In the genomic region with DNA sequence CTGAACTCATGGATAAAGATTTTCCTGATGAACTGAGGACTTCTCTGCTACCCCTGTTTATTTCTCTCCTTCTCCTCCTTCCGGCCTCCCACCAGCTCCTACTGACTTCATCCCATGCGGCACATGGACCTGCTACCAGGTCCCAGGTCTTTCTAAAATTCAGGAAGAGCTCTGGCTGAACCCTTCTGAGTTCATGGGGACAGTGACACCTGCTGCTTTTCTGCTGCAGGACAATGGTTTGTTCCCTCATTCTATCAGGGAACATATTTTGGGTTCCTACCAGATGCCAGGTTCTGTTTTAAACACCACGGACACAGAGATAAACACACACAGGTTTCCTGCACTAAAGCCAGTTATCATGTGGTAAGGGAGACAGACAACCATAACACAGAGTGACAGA, we compare ENCODE assay signal across 10 cellular contexts.
DNase-seq lines count a peak whose midpoint lies in the region; ATAC-seq, FAIRE-seq and TF ChIP-seq lines count a peak whose summit lies in the region.
"Had no signal": no experiment of that assay in that cellular context is flagged by ENCODE, and none has a peak within 500 bp of the region (broad histone marks: within the 10 kb centered on the region; RNA-seq: fewer than 3 reads in every experiment).

No MANE protein-coding gene starts in this region.

- no peak overlapping the region for H3K56ac ChIP-seq in mesendoderm (ENCODE audit: low read length)

- no peak overlapping the region for H3K4ac ChIP-seq in mesendoderm (ENCODE audit: low read depth, low read length)

- no peaks in the 10 kb centered on the region for H3K9me3 Mint-ChIP-seq in activated CD4-positive, alpha-beta T cell treated with anti-CD3 and anti-CD28 coated beads for 36 hours (ENCODE audit: low read depth)

- H3K9ac ChIP-seq in mesendoderm (ENCODE audit: low read length), result no peak overlapping the region

- in situ Hi-C loops in G401 (cut with HindIII; ENCODE audit: low sequenced_read_pairs), result no loop called here

- peak; percentile 42 for DNase-seq in AG20443 (ENCODE audit: low spot score)
- DNase-seq in bronchial epithelial cell (ENCODE audit: low read depth), result no peak
- peak; percentile 75 for DNase-seq in mesendoderm
- DNase-seq in activated CD4-positive, alpha-beta T cell treated with anti-CD3 and anti-CD28 coated beads for 36 hours, result no peak
- no peak for DNase-seq in G401 (ENCODE audit: low spot score)
- DNase-seq: activated gamma-delta T cell treated with Interleukin-2 at 50 U/mL for 16 hours, MG63 had no signal

- H3K36me3 Mint-ChIP-seq in activated CD4-positive, alpha-beta T cell treated with anti-CD3 and anti-CD28 coated beads for 36 hours (ENCODE audit: low read depth), result peaks cover 2% of the 10 kb centered on the region

- H3K4me3 Mint-ChIP-seq in activated CD4-positive, alpha-beta T cell treated with anti-CD3 and anti-CD28 coated beads for 36 hours, result no peak overlapping the region

- H3K27me3 ChIP-seq in bronchial epithelial cell (ENCODE audit: control insufficient read depth, insufficient read depth, low read length) (peaks cover 5% of the 10 kb centered on the region), mesendoderm (ENCODE audit: insufficient read depth, low read length, poor library complexity) (no peaks in the 10 kb centered on the region)
- H3K27me3 ChIP-seq: MG63 had no signal

- CTCF ChIA-PET in activated CD4-positive, alpha-beta T cell treated with anti-CD3 and anti-CD28 coated beads for 36 hours (lab: Charles Lee), result interaction anchor here (0.6 to 1.4 kb wide), 3 partner anchors 10 to 422 kb away, joined by 3 to 4 read pairs (median 3); no protein-coding TSS in a partner anchor

- H3K79me1 ChIP-seq in mesendoderm (ENCODE audit: low read length), result no peaks in the 10 kb centered on the region

- WGBS in mesendoderm (ENCODE audit: extremely low coverage, insufficient coverage, low lambda C conversion rate), result no CpG with 5 or more reads among the region's 3 CpGs

- H2BK15ac ChIP-seq in mesendoderm (replicated peaks; ENCODE audit: low read depth), result no peak overlapping the region

- H3K4me1 ChIP-seq in mesendoderm (ENCODE audit: control insufficient read depth, low read depth, low read length), result no peaks in the 10 kb centered on the region

- peaks cover 22% of the 10 kb centered on the region for H3K4me1 Mint-ChIP-seq in activated CD4-positive, alpha-beta T cell treated with anti-CD3 and anti-CD28 coated beads for 36 hours

- no peak overlapping the region for H4K5ac ChIP-seq in mesendoderm (ENCODE audit: low read length)

- H2BK5ac ChIP-seq in mesendoderm (ENCODE audit: low read length), result no peak overlapping the region

- no peak overlapping the region for H4K8ac ChIP-seq in mesendoderm (ENCODE audit: low read depth, low read length)

- H2BK120ac ChIP-seq in mesendoderm (ENCODE audit: low read depth, low read length), result no peak overlapping the region

- no peak overlapping the region for H3K4me2 ChIP-seq in mesendoderm (ENCODE audit: low read length)

- POLR2A ChIA-PET in activated CD4-positive, alpha-beta T cell treated with anti-CD3 and anti-CD28 coated beads for 36 hours (lab: Charles Lee), result no interaction called here

- intact Hi-C loops in activated CD4-positive, alpha-beta T cell treated with anti-CD3 and anti-CD28 coated beads for 36 hours (cut with DNase I, micrococcal nuclease), result loop anchor here in 1 of 2 experiments (5.0 kb wide), 1 partner anchor 50 kb away; no protein-coding TSS in a partner anchor

- no peak overlapping the region for H2AK5ac ChIP-seq in mesendoderm (ENCODE audit: low read length)

- H3K18ac ChIP-seq in mesendoderm (ENCODE audit: low read length), result no peak overlapping the region

- no peak overlapping the region for H3K27ac ChIP-seq in mesendoderm (ENCODE audit: low read depth, low read length)

- H3K36me3 ChIP-seq in bronchial epithelial cell (ENCODE audit: control insufficient read depth, insufficient read depth, low read length), result no peaks in the 10 kb centered on the region
- no peaks in the 10 kb centered on the region for H3K36me3 ChIP-seq in mesendoderm (ENCODE audit: control insufficient read depth, insufficient read depth, low read length)
- H3K36me3 ChIP-seq: MG63 had no signal

- no peak overlapping the region for H3K27ac Mint-ChIP-seq in activated CD4-positive, alpha-beta T cell treated with anti-CD3 and anti-CD28 coated beads for 36 hours

- no peaks in the 10 kb centered on the region for H3K79me2 ChIP-seq in mesendoderm (ENCODE audit: control insufficient read depth, insufficient read depth, low read length)

- H3K4me3 ChIP-seq in bronchial epithelial cell (ENCODE audit: low read depth, low read length) (no peak overlapping the region), mesendoderm (ENCODE audit: low read length) (no peak overlapping the region)
- H3K4me3 ChIP-seq: MG63 had no signal

- ATAC-seq in HG03108 (IDR thresholded peaks at IDR 0.05; ENCODE audit: unreplicated experiment) (no peak), GM18858 (IDR thresholded peaks at IDR 0.05; ENCODE audit: unreplicated experiment) (no peak)
- ATAC-seq in activated CD4-positive, alpha-beta T cell treated with anti-CD3 and anti-CD28 coated beads for 36 hours, result no peak

- no peak overlapping the region for H3K23ac ChIP-seq in mesendoderm (ENCODE audit: low read length)

- H3K27me3 Mint-ChIP-seq in activated CD4-positive, alpha-beta T cell treated with anti-CD3 and anti-CD28 coated beads for 36 hours, result no peaks in the 10 kb centered on the region

- TF ChIP-seq CTCF in LNCAP (IDR thresholded peaks at IDR 0.05) (peak; percentile 61), bronchial epithelial cell (IDR thresholded peaks at IDR 0.05; ENCODE audit: insufficient read depth, low read length, severe bottlenecking) (peak; percentile 36)

- FAIRE-seq in bronchial epithelial cell (lab: Jason Lieb, UNC), result no peak

Comparison
In these comparisons a context has a peak if more than half of its experiments do, and no peak if none do; other contexts are left out.
1. DNase-seq: peak in AG20443 (single experiment) and mesendoderm (single experiment); none in bronchial epithelial cell (single experiment), activated CD4-positive, alpha-beta T cell treated with anti-CD3 and anti-CD28 coated beads for 36 hours (single experiment) and G401 (single experiment).